27 cellular contexts compared by ENCODE assay signal in the genomic region with DNA sequence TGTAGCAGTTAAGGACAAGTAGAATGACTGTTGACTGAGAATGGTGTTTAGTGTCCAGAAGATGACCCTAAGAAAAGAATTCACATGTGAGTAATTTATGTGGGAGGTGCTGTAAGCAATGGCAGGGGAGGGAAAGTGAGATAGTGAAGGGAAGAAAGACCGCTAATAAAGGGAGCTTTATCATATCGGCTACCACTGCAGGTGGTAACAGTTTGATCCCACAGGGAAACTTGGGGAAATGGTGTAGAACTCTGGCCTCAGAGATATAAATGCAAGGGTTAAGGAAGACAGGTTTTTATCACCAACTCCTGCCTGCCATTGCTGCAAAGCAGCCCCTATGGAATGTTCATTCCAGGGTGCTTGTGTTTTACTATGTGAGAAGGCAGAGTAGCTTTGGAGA.
"Had no signal": no experiment of that assay in that cellular context is flagged by ENCODE, and none has a peak within 500 bp of the region (broad histone marks: within the 10 kb centered on the region; RNA-seq: fewer than 3 reads in every experiment).

No MANE protein-coding gene starts in this region.

- H3K9me3 Mint-ChIP-seq: memory B cell; nephron; stimulated activated memory B cell treated with anti-CD40 and anti-IgM and Interleukin-4, amounts not matched to agents 10 μg/mL and 1 μg/mL and 100 μg/mL, for 72 hours had no signal

- H3K27ac ChIP-seq: dorsolateral prefrontal cortex, epithelial cell of prostate, ovary, psoas muscle, skin epidermis, spleen, thoracic aorta, tibial nerve, upper lobe of right lung, uterus had no signal

- H3K27me3 Mint-ChIP-seq: memory B cell; naive thymus-derived CD4-positive, alpha-beta T cell; stimulated activated memory B cell treated with anti-CD40 and anti-IgM and Interleukin-4, amounts not matched to agents 10 μg/mL and 1 μg/mL and 100 μg/mL, for 72 hours had no signal

- H3K36me3 Mint-ChIP-seq: memory B cell; naive thymus-derived CD4-positive, alpha-beta T cell; stimulated activated memory B cell treated with anti-CD40 and anti-IgM and Interleukin-4, amounts not matched to agents 10 μg/mL and 1 μg/mL and 100 μg/mL, for 72 hours had no signal

- H3K27ac Mint-ChIP-seq: memory B cell; nephron; stimulated activated memory B cell treated with anti-CD40 and anti-IgM and Interleukin-4, amounts not matched to agents 10 μg/mL and 1 μg/mL and 100 μg/mL, for 72 hours had no signal

- H3K4me1 ChIP-seq: psoas muscle, spleen, tibial nerve, upper lobe of right lung, uterus had no signal

- H3K4me3 ChIP-seq: dorsolateral prefrontal cortex, lung, ovary, psoas muscle, skin epidermis, spleen, thoracic aorta, tibial nerve, upper lobe of right lung, uterus had no signal

- H3K4me1 Mint-ChIP-seq: memory B cell; naive thymus-derived CD4-positive, alpha-beta T cell; nephron; stimulated activated memory B cell treated with anti-CD40 and anti-IgM and Interleukin-4, amounts not matched to agents 10 μg/mL and 1 μg/mL and 100 μg/mL, for 72 hours had no signal

- DNase-seq: cerebellar nuclear complex; dorsolateral prefrontal cortex; effector CD4-positive, alpha-beta T cell; hypothalamus; midbrain; naive thymus-derived CD4-positive, alpha-beta T cell; occipital lobe; ovary; posterior cingulate gyrus; psoas muscle; right cardiac atrium; spleen; stimulated activated CD4-positive, alpha-beta T cell treated with anti-CD3 and anti-CD28 coated beads, Interleukin-4, amount 100 ng/mL, for 4 hours; stimulated activated naive CD8-positive, alpha-beta T cell treated with anti-CD3 and anti-CD28 coated beads, Interleukin-15, Interleukin-2, amounts not matched to agents 100 U/mL and 50 U/mL, for 24 hours; substantia nigra; upper lobe of right lung; uterus had no signal

- H3K27me3 ChIP-seq: dorsolateral prefrontal cortex, ovary, spleen, tibial nerve, upper lobe of right lung, uterus had no signal

- ATAC-seq: esophagus mucosa; left lobe of liver; naive thymus-derived CD4-positive, alpha-beta T cell; psoas muscle; right cardiac atrium; stimulated activated memory B cell treated with anti-CD40 and anti-IgM and Interleukin-4, amounts not matched to agents 10 μg/mL and 1 μg/mL and 100 μg/mL, for 72 hours; stimulated activated naive CD8-positive, alpha-beta T cell treated with anti-CD3 and anti-CD28 coated beads, Interleukin-15, Interleukin-2, amounts not matched to agents 100 U/mL and 50 U/mL, for 24 hours; upper lobe of right lung had no signal

- H3K4me3 Mint-ChIP-seq: memory B cell; naive thymus-derived CD4-positive, alpha-beta T cell; nephron; stimulated activated memory B cell treated with anti-CD40 and anti-IgM and Interleukin-4, amounts not matched to agents 10 μg/mL and 1 μg/mL and 100 μg/mL, for 72 hours had no signal

- H3K9me3 ChIP-seq: ovary, psoas muscle, spleen, thoracic aorta, tibial nerve, upper lobe of right lung, uterus had no signal

- H3K36me3 ChIP-seq: ovary, spleen, thoracic aorta, tibial nerve, upper lobe of right lung, uterus had no signal
